10 cellular contexts compared by ENCODE assay signal in the genomic region with DNA sequence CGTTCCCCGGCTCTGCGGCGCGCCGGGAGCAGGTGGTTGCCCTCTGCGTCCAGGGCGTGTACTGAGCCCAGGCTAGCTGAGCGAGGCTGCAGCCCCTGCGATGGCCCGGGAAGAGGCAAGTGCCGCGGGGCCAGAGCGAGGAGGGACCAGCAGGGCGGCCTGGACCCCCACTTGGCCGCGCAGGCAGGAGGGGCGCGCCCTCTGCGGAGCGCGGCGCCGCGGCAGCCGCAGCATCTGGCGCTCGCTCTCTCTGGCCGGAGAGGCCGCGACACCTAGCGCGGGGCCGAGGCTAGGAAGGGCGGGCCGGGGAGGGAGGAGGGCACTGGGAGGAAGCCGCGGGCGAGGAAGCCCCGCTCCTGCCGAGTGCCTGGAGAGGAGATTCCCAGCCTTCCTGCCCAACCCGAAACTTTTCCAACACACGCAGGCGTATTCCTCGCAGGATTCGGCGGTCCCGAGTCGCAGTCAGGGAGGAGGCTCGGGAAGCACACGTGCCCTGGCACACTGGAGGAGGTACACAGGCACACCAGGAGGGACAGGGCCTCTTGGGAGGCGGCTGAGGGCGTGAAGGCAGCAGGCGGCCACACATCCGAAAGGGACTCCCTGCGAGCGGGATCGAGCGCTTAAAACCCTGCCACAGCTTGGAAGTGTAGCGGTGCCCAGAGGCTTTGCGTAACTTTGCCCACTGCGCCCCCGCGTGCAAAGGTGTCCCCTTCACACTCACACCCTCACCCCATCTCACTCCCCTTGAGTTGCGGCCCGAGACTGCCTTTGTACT. TPM values are rescaled to one million over a fixed set of nuclear protein-coding genes. Genes with fewer than 3 reads are reported as not detected.
DNase-seq lines count a peak whose midpoint lies in the region; ATAC-seq and TF ChIP-seq lines count a peak whose summit lies in the region.
"Had no signal": no experiment of that assay in that cellular context is flagged by ENCODE, and none has a peak within 500 bp of the region (broad histone marks: within the 10 kb centered on the region; RNA-seq: fewer than 3 reads in every experiment).

No MANE protein-coding gene starts in this region.

- ATAC-seq in right lobe of liver (peak; percentile 50 to 70 (median 58)), upper lobe of left lung (ENCODE audit: low FRiP score in 2 of 2) (peak in 1 of 2 donors; percentile 11)

- H3K27me3 Mint-ChIP-seq in activated naive CD4-positive, alpha-beta T cell treated with anti-CD3 and anti-CD28 coated beads for 36 hours (ENCODE audit: low read depth), result peaks cover 78% of the 10 kb centered on the region

- intact Hi-C loops in activated naive CD4-positive, alpha-beta T cell treated with anti-CD3 and anti-CD28 coated beads for 36 hours (cut with micrococcal nuclease), result loop anchor here (10.0 kb wide), 2 partner anchors 302 to 352 kb away; a partner anchor contains a TSS
- intact Hi-C loops in right lobe of liver (cut with DNase I), result no loop called here
- intact Hi-C loops in prostate gland (cut with DNase I), result no loop called here

- no peaks in the 10 kb centered on the region for H3K9me3 ChIP-seq in right lobe of liver
- no peaks in the 10 kb centered on the region for H3K9me3 ChIP-seq in upper lobe of left lung
- H3K9me3 ChIP-seq in prostate gland, result no peaks in the 10 kb centered on the region

- H3K27ac Mint-ChIP-seq in activated naive CD4-positive, alpha-beta T cell treated with anti-CD3 and anti-CD28 coated beads for 36 hours, result no peak overlapping the region

- peaks cover 51% of the 10 kb centered on the region for H3K4me1 Mint-ChIP-seq in activated naive CD4-positive, alpha-beta T cell treated with anti-CD3 and anti-CD28 coated beads for 36 hours (ENCODE audit: low read depth)

- in situ Hi-C loops in brain microvascular endothelial cell (cut with HindIII; ENCODE audit: low pct_ligation_motif_present, low sequenced_read_pairs), result no loop called here

- no peak for TF ChIP-seq CTCF in brain microvascular endothelial cell (IDR thresholded peaks at IDR 0.05; ENCODE audit: low read depth, low read length, missing control alignments)
- peak in 3 of 4 donors; percentile 5 to 35 (median 33) for TF ChIP-seq CTCF in right lobe of liver (IDR thresholded peaks at IDR 0.05)
- no peak for TF ChIP-seq CTCF in upper lobe of left lung (IDR thresholded peaks at IDR 0.05)
- TF ChIP-seq CTCF in prostate gland (IDR thresholded peaks at IDR 0.05), result no peak

- peak overlapping the region; percentile 24 for H3K4me3 Mint-ChIP-seq in activated naive CD4-positive, alpha-beta T cell treated with anti-CD3 and anti-CD28 coated beads for 36 hours

- H3K36me3 Mint-ChIP-seq in activated naive CD4-positive, alpha-beta T cell treated with anti-CD3 and anti-CD28 coated beads for 36 hours (ENCODE audit: low read depth), result peaks cover 3% of the 10 kb centered on the region

- H3K36me3 ChIP-seq in brain microvascular endothelial cell (replicated peaks) (no peaks in the 10 kb centered on the region), right lobe of liver (no peaks in the 10 kb centered on the region), upper lobe of left lung (no peaks in the 10 kb centered on the region), prostate gland (no peaks in the 10 kb centered on the region)

- H3K4me3 ChIP-seq in brain microvascular endothelial cell (ENCODE audit: low read depth, low read length), result peak overlapping the region; percentile 20
- peak overlapping the region; percentile 48 to 75 (median 63) for H3K4me3 ChIP-seq in right lobe of liver
- H3K4me3 ChIP-seq in upper lobe of left lung, result peak overlapping the region in 3 of 4 donors; percentile 2 to 29 (median 26)
- peak overlapping the region in 1 of 2 donors; percentile 14 for H3K4me3 ChIP-seq in prostate gland

- no peak for DNase-seq in activated naive CD4-positive, alpha-beta T cell treated with anti-CD3 and anti-CD28 coated beads for 36 hours
- DNase-seq in activated naive CD4-positive, alpha-beta T cell treated with anti-CD3 and anti-CD28 coated beads, Interleukin-2, amount 50 U/mL, for 16 hours, result no peak
- DNase-seq in brain microvascular endothelial cell (no peak), right lobe of liver (peak; percentile 78 to 81 (median 81)), upper lobe of left lung (peak in 1 of 2 donors; percentile 82), prostate gland (ENCODE audit: low spot score) (no peak)
- DNase-seq in stimulated activated CD4-positive, alpha-beta T cell treated with anti-CD3 and anti-CD28 coated beads, Interleukin-4, amount 100 ng/mL, for 24 hours, result no peak
- no peak for DNase-seq in effector CD4-positive, alpha-beta T cell
- DNase-seq: CD4-positive, alpha-beta memory T cell had no signal

- H3K27me3 ChIP-seq in brain microvascular endothelial cell (replicated peaks), result peaks cover 76% of the 10 kb centered on the region
- no peaks in the 10 kb centered on the region for H3K27me3 ChIP-seq in right lobe of liver
- H3K27me3 ChIP-seq in upper lobe of left lung, result peaks cover 1 to 68% (median 26%) of the 10 kb centered on the region in 4 donors
- H3K27me3 ChIP-seq in prostate gland (replicated peaks; ENCODE audit: insufficient read depth), result peaks cover 21% of the 10 kb centered on the region

- no peak overlapping the region for H3K27ac ChIP-seq in brain microvascular endothelial cell
- H3K27ac ChIP-seq in right lobe of liver, result peak overlapping the region; percentile 83 to 98 (median 96)
- H3K27ac ChIP-seq in upper lobe of left lung, result no peak overlapping the region
- H3K27ac ChIP-seq in prostate gland, result no peak overlapping the region
- H3K27ac ChIP-seq: VCaP had no signal

- TF ChIP-seq POLR2A in right lobe of liver (IDR thresholded peaks at IDR 0.05) (peak; percentile 74), upper lobe of left lung (IDR thresholded peaks at IDR 0.05) (no peak), prostate gland (IDR thresholded peaks at IDR 0.05) (no peak)

- CTCF ChIA-PET in activated naive CD4-positive, alpha-beta T cell treated with anti-CD3 and anti-CD28 coated beads for 36 hours (lab: Charles Lee), result no interaction called here

- WGBS in right lobe of liver (ENCODE audit: insufficient coverage, low coverage, low lambda C conversion rate, missing lambda C conversion rate), result 5% methylated on average over 7 of the region's 66 CpGs
- 3% methylated on average over 12 to 54 of the region's 66 CpGs for WGBS in upper lobe of left lung, 2 donors
- 7% methylated on average over 51 of the region's 66 CpGs for WGBS in prostate gland

- H3K9me3 Mint-ChIP-seq in activated naive CD4-positive, alpha-beta T cell treated with anti-CD3 and anti-CD28 coated beads for 36 hours, result no peaks in the 10 kb centered on the region

- peaks cover 0 to 27% (median 1%) of the 10 kb centered on the region in 4 donors for H3K4me1 ChIP-seq in right lobe of liver
- peaks cover 26 to 34% (median 28%) of the 10 kb centered on the region in 4 donors for H3K4me1 ChIP-seq in upper lobe of left lung
- H3K4me1 ChIP-seq in prostate gland (replicated peaks), result peaks cover 6% of the 10 kb centered on the region

- no peak for TF ChIP-seq EP300 in upper lobe of left lung (IDR thresholded peaks at IDR 0.05)

RNA-seq across cellular contexts. Expression of a gene that starts 4.8 kb away (rescaled TPM):
- under 1 TPM; 0.10 to 0.12 TPM for total RNA-seq in activated naive CD4-positive, alpha-beta T cell treated with anti-CD3 and anti-CD28 coated beads for 36 hours
- total RNA-seq in right lobe of liver, result 100 to 1,000 TPM in 4 of 6 experiments, 10 to 100 TPM in 2; 79.6 to 186 (median 164) TPM
- total RNA-seq in upper lobe of left lung, result 10 to 100 TPM in 1 of 6 donors, 1 to 10 TPM in 5; 2.3 to 11.1 (median 3.8) TPM
- 1 to 10 TPM; 1.1 to 6.2 TPM for total RNA-seq in prostate gland
- total RNA-seq: CD4-positive, alpha-beta memory T cell had no signal

Comparison
In these comparisons a context has a peak if more than half of its experiments do, and no peak if none do; other contexts are left out.
1. DNase-seq: peak in right lobe of liver (3 of 3); none in activated naive CD4-positive, alpha-beta T cell treated with anti-CD3 and anti-CD28 coated beads for 36 hours (single experiment), activated naive CD4-positive, alpha-beta T cell treated with anti-CD3 and anti-CD28 coated beads, Interleukin-2, amount 50 U/mL, for 16 hours (single experiment), brain microvascular endothelial cell (single experiment), prostate gland (single experiment), stimulated activated CD4-positive, alpha-beta T cell treated with anti-CD3 and anti-CD28 coated beads, Interleukin-4, amount 100 ng/mL, for 24 hours (single experiment) and effector CD4-positive, alpha-beta T cell (single experiment).
2. H3K27ac ChIP-seq: peak in right lobe of liver (3 of 3); none in brain microvascular endothelial cell (single experiment), upper lobe of left lung (0 of 4) and prostate gland (0 of 2).
3. CTCF ChIP-seq: peak in right lobe of liver (3 of 4); none in brain microvascular endothelial cell (single experiment), upper lobe of left lung (0 of 6) and prostate gland (0 of 4).
4. RNA of a gene that starts 4.8 kb away (total RNA-seq): 79.6 to 186 TPM in right lobe of liver; 1.1 to 6.2 TPM in prostate gland, 2.3 to 11.1 TPM in upper lobe of left lung and 0.10 to 0.12 TPM in activated naive CD4-positive, alpha-beta T cell treated with anti-CD3 and anti-CD28 coated beads for 36 hours; every median in the first group is over 4 times any median in the second.